16 cellular contexts compared by ENCODE assay signal in the genomic region with DNA sequence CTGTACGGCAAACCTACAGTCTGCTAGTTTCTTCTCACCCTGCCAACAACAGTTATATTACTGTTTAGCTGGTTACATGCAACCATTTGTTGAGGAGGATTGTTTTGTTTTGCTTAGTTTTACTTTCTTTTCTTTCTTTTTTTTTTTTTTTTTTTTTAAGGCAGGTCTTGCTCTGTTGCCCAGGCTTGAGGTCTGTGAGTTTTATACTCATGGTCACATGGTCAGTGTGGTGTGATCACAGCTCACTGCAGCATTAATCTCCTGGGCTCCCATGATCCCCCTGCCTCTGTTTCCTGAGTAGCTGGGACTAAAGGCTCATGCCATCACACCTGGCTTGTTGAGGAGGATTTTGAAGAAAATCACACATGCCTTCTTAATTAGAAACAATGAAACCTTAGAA.
DNase-seq lines count a peak whose midpoint lies in the region; ATAC-seq, FAIRE-seq and TF ChIP-seq lines count a peak whose summit lies in the region.
"Had no signal": no experiment of that assay in that cellular context is flagged by ENCODE, and none has a peak within 500 bp of the region (broad histone marks: within the 10 kb centered on the region; RNA-seq: fewer than 3 reads in every experiment).

No MANE protein-coding gene starts in this region.

- WGBS in upper lobe of left lung, 2 donors, result 0 to 2% methylated on average over 1 of the region's 1 CpG

- H3K4me1 ChIP-seq in upper lobe of left lung, result no peaks in the 10 kb centered on the region
- H3K4me1 ChIP-seq: gastroesophageal sphincter had no signal

- H3K27ac ChIP-seq in upper lobe of left lung, result no peak overlapping the region
- H3K27ac ChIP-seq: 22Rv1, gastroesophageal sphincter had no signal

- H3K9me3 ChIP-seq in upper lobe of left lung, result no peaks in the 10 kb centered on the region
- H3K9me3 ChIP-seq: gastroesophageal sphincter had no signal

- FAIRE-seq in frontal cortex (lab: Jason Lieb, UNC), result no peak

- TF ChIP-seq CTCF in upper lobe of left lung (IDR thresholded peaks at IDR 0.05), result no peak

- no peak for TF ChIP-seq POLR2A in upper lobe of left lung (IDR thresholded peaks at IDR 0.05)

- ATAC-seq in GM19395 (IDR thresholded peaks at IDR 0.05; ENCODE audit: unreplicated experiment), result peak; percentile 96
- peak; percentile 88 for ATAC-seq in HG02759 (IDR thresholded peaks at IDR 0.05; ENCODE audit: unreplicated experiment)
- peak; percentile 78 for ATAC-seq in HG03439 (IDR thresholded peaks at IDR 0.05; ENCODE audit: unreplicated experiment)
- ATAC-seq in upper lobe of left lung (ENCODE audit: low FRiP score in 2 of 2), result no peak
- ATAC-seq: gastroesophageal sphincter, left lobe of liver had no signal

- DNase-seq in ACHN (peak; percentile 4), NCI-H2227 treated with DMSO at 0.1 percent for 48 hours (lab: John Stamatoyannopoulos, UW) (no peak), frontal cortex (ENCODE audit: low spot score in 2 of 2) (no peak), upper lobe of left lung (no peak), NCI-H2081 treated with DMSO at 0.1 percent for 48 hours (lab: John Stamatoyannopoulos, UW) (no peak)
- DNase-seq: activated CD8-positive, alpha-beta memory T cell treated with anti-CD3 and anti-CD28 coated beads, Interleukin-2, amount 50 U/mL, for 4 hours; effector CD4-positive, alpha-beta T cell; NCI-H2107; stimulated activated CD4-positive, alpha-beta T cell treated with anti-CD3 and anti-CD28 coated beads, Interleukin-12 subunit alpha, Interleukin-12 subunit beta, amount 100 ng/mL, for 4 hours; stimulated activated CD8-positive, alpha-beta memory T cell treated with anti-CD3 and anti-CD28 coated beads, Interleukin-4, amount 100 ng/mL, for 48 hours had no signal

- in situ Hi-C loops in ACHN (cut with HindIII; ENCODE audit: low pct_ligation_motif_present, low pct_unique_long_range_greater_than_20kb, low sequenced_read_pairs), result no loop called here

- no peaks in the 10 kb centered on the region for H3K36me3 ChIP-seq in upper lobe of left lung
- H3K36me3 ChIP-seq: gastroesophageal sphincter had no signal

- no peak overlapping the region for H3K4me3 ChIP-seq in upper lobe of left lung
- H3K4me3 ChIP-seq: gastroesophageal sphincter had no signal

- TF ChIP-seq EP300 in upper lobe of left lung (IDR thresholded peaks at IDR 0.05), result no peak

- no peaks in the 10 kb centered on the region for H3K27me3 ChIP-seq in upper lobe of left lung
- H3K27me3 ChIP-seq: gastroesophageal sphincter had no signal

Comparison
In these comparisons a context has a peak if more than half of its experiments do, and no peak if none do; other contexts are left out.
1. ATAC-seq: peak in GM19395 (single experiment), HG02759 (single experiment) and HG03439 (single experiment); none in upper lobe of left lung (0 of 2).